ENCODE assay signal across 19 cellular contexts in the genomic region with DNA sequence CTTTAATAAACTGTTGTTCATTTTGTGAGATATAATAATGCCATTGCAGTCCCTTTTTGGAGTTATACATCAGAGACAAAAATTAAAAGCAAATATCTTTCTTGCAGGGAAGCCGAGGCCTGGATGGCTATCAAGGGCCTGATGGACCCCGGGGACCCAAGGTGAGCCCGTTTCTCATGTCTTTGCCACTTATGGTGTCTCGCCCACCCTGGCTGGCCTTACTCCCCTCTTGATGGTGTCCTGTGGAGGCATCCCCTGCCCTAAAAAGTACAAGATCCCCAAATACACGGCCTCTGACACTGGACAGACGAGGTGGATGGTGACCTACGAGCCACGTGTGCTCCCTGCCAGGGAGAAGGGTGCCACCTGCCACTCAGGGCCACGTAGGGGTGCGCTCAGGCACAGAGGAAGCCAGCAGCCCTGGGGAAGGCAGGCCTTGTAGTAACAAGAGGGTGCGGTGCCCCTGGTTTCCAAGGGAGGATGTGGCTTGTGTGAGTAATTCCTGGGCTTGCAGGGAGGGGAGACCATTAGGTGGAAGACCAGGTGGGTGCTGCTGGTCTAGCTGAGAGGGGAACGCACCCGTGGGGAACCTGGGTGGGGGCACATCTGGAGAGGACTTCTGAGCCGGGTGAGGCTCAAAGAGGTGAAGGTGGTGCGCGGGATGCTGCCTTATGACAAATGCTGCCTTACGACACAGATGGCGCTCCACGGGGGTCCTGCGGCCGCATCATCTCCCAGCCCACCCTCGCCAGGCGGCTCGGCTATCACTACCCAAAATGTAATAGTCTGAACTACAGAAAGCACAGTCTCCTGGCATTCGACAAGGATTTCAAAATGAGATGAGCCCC.
DNase-seq lines count a peak whose midpoint lies in the region; FAIRE-seq and TF ChIP-seq lines count a peak whose summit lies in the region.
"Had no signal": no experiment of that assay in that cellular context is flagged by ENCODE, and none has a peak within 500 bp of the region (broad histone marks: within the 10 kb centered on the region; RNA-seq: fewer than 3 reads in every experiment).

No MANE protein-coding gene starts in this region.

- H3K36me3 ChIP-seq in kidney (ENCODE audit: control insufficient read depth in 1 of 2, insufficient read depth in 2 of 2, low read length in 2 of 2) = peaks cover 14 to 31% of the 10 kb centered on the region in 2 donors
- peaks cover 59 to 63% of the 10 kb centered on the region in 2 donors for H3K36me3 ChIP-seq in stomach smooth muscle (ENCODE audit: control insufficient read depth in 2 of 2, insufficient read depth in 2 of 2, low read length in 2 of 2)
- peaks cover 0 to 37% (median 4%) of the 10 kb centered on the region in 3 donors for H3K36me3 ChIP-seq in esophagus squamous epithelium
- no peaks in the 10 kb centered on the region for H3K36me3 ChIP-seq in HAP-1 (replicated peaks)
- H3K36me3 ChIP-seq: neutrophil had no signal

- WGBS in esophagus squamous epithelium, 2 donors = 73 to 76% methylated on average over 23 to 25 of the region's 25 CpGs

- H3K4me1 ChIP-seq in kidney (ENCODE audit: control insufficient read depth in 1 of 2, insufficient read depth in 1 of 2, low read depth in 1 of 2, low read length in 2 of 2) (no peaks in the 10 kb centered on the region), stomach smooth muscle (ENCODE audit: control insufficient read depth, insufficient read depth, low read length) (peaks cover 41% of the 10 kb centered on the region), esophagus squamous epithelium (peaks cover 0 to 9% (median 2%) of the 10 kb centered on the region in 3 donors), HAP-1 (no peaks in the 10 kb centered on the region)

- FAIRE-seq in kidney (lab: Jason Lieb, UNC) = no peak
- FAIRE-seq: H54 had no signal

- no peak overlapping the region for H3K27ac ChIP-seq in kidney (ENCODE audit: low read depth in 2 of 2, low read length in 2 of 2)
- H3K27ac ChIP-seq in stomach smooth muscle (ENCODE audit: low read length) = peak overlapping the region; percentile 76
- peak overlapping the region in 2 of 4 donors; percentile 29 to 34 for H3K27ac ChIP-seq in esophagus squamous epithelium
- H3K27ac ChIP-seq: neutrophil, thyroid gland, VCaP had no signal

- TF ChIP-seq CTCF in astrocyte of the spinal cord (IDR thresholded peaks at IDR 0.05; ENCODE audit: low read depth, low read length) (no peak), kidney (IDR thresholded peaks at IDR 0.05; ENCODE audit: borderline replicate concordance, extremely low read depth, insufficient read depth) (no peak), GM13976 (IDR thresholded peaks at IDR 0.05; ENCODE audit: borderline replicate concordance, control extremely low read depth, extremely low read depth, insufficient read depth, missing control alignments) (no peak), esophagus squamous epithelium (IDR thresholded peaks at IDR 0.05) (no peak)

- DNase-seq in LHCN-M2 (ENCODE audit: low read depth) = peak; percentile 38
- peak; percentile 48 for DNase-seq in astrocyte of the spinal cord (ENCODE audit: low read depth, low spot score)
- peak; percentile 55 for DNase-seq in kidney
- no peak for DNase-seq in GM13976 (ENCODE audit: low spot score)
- no peak for DNase-seq in esophagus squamous epithelium (lab: John Stamatoyannopoulos, UW)
- DNase-seq in HAP-1 (ENCODE audit: low spot score in 2 of 2) = no peak
- DNase-seq: activated CD8-positive, alpha-beta T cell treated with anti-CD3 and anti-CD28 coated beads for 36 hours; activated T-cell treated with anti-CD3 and anti-CD28 coated beads, Interleukin-2, amount 50 U/mL, for 72 hours; C1 segment of cervical spinal cord; DMS79; effector memory CD4-positive, alpha-beta T cell; NCI-H2227 treated with DMSO at 0.1 percent for 48 hours; NK-92 treated with Interleukin-12 subunit alpha and Interleukin-12 subunit beta, amount 100 ng/mL, for 24 hours; T-helper 1 cell; thyroid gland had no signal

- H3K9ac ChIP-seq in kidney (ENCODE audit: low read length in 2 of 2) (no peak overlapping the region), stomach smooth muscle (ENCODE audit: low read length in 2 of 2) (no peak overlapping the region)

- H3K4me3 ChIP-seq in astrocyte of the spinal cord (ENCODE audit: low read depth, low read length) (no peak overlapping the region), kidney (ENCODE audit: low read length in 2 of 2) (no peak overlapping the region), stomach smooth muscle (ENCODE audit: low read length in 2 of 2) (no peak overlapping the region), esophagus squamous epithelium (no peak overlapping the region), HAP-1 (no peak overlapping the region)
- H3K4me3 ChIP-seq: thyroid gland had no signal

- no peaks in the 10 kb centered on the region for H3K27me3 ChIP-seq in stomach smooth muscle (ENCODE audit: control insufficient read depth in 1 of 2, insufficient read depth in 2 of 2, low read length in 2 of 2)
- no peaks in the 10 kb centered on the region for H3K27me3 ChIP-seq in esophagus squamous epithelium
- peaks cover 22% of the 10 kb centered on the region for H3K27me3 ChIP-seq in HAP-1 (ENCODE audit: low read depth)
- H3K27me3 ChIP-seq: thyroid gland had no signal

- in situ Hi-C loops in astrocyte of the spinal cord (cut with HindIII; ENCODE audit: low sequenced_read_pairs) = no loop called here
- in situ Hi-C loops in GM13976 (cut with MboI; ENCODE audit: low sequenced_read_pairs, unreplicated experiment) = no loop called here
- in situ Hi-C loops in HAP-1 (cut with MboI; ENCODE audit: low sequenced_read_pairs) = no loop called here

- H3K9me3 ChIP-seq in kidney (ENCODE audit: control insufficient read depth in 1 of 2, low read length in 2 of 2) (no peaks in the 10 kb centered on the region), stomach smooth muscle (ENCODE audit: control insufficient read depth in 2 of 2, low read length in 2 of 2) (no peaks in the 10 kb centered on the region), esophagus squamous epithelium (no peaks in the 10 kb centered on the region), HAP-1 (no peaks in the 10 kb centered on the region)
- H3K9me3 ChIP-seq: neutrophil, thyroid gland had no signal

- no peak for TF ChIP-seq POLR2A in esophagus squamous epithelium (IDR thresholded peaks at IDR 0.05)

- intact Hi-C loops in kidney (cut with DNase I) = no loop called here
- intact Hi-C loops in esophagus squamous epithelium (cut with DNase I) = no loop called here

Comparison
In these comparisons a context has a peak if more than half of its experiments do, and no peak if none do; other contexts are left out.
1. DNase-seq: peak in LHCN-M2 (single experiment), astrocyte of the spinal cord (single experiment) and kidney (single experiment); none in GM13976 (single experiment), esophagus squamous epithelium (single experiment) and HAP-1 (0 of 2).